Comparison of ENCODE assay signal across 1 cellular context in genomic region chr1:207027221-207027777, GRCh38.
TF ChIP-seq lines count a peak whose summit lies in the region.

No MANE protein-coding gene starts in this region.

TF ChIP-seq in K562, 482 proteins besides CTCF, POLR2A, EP300 and RAD21:
- TF ChIP-seq MBD2 (IDR thresholded peaks at IDR 0.05; ENCODE audit: borderline replicate concordance, low read depth), result no peak
- TF ChIP-seq RBM39 (optimal IDR thresholded peaks at IDR 0.05; ENCODE audit: low read depth, low read length), result no peak
- no peak for TF ChIP-seq BRCA1 (IDR thresholded peaks at IDR 0.05)
- TF ChIP-seq BRCA1 (CRISPR knock-in tag; IDR thresholded peaks at IDR 0.05), result no peak
- no peak for TF ChIP-seq ZFP91 (CRISPR knock-in tag; IDR thresholded peaks at IDR 0.05)
- no peak for TF ChIP-seq TCF15 (CRISPR knock-in tag; IDR thresholded peaks at IDR 0.05)
- TF ChIP-seq ZNF507 (tag; conservative IDR thresholded peaks at IDR 0.05), result no peak
- TF ChIP-seq CHAMP1 (IDR thresholded peaks at IDR 0.05), result no peak
- no peak for TF ChIP-seq KDM4B (IDR thresholded peaks at IDR 0.05; ENCODE audit: borderline replicate concordance in 2 of 2, low read depth in 1 of 2)
- no peak for TF ChIP-seq TGIF2 (CRISPR knock-in tag; IDR thresholded peaks at IDR 0.05)
- no peak for TF ChIP-seq RBM17 (IDR thresholded peaks at IDR 0.05; ENCODE audit: borderline replicate concordance, low read depth, low read length)
- no peak for TF ChIP-seq ZBTB40 (IDR thresholded peaks at IDR 0.05)
- no peak for TF ChIP-seq ZBTB40 (CRISPR knock-in tag; IDR thresholded peaks at IDR 0.05)
- TF ChIP-seq CHD4 (IDR thresholded peaks at IDR 0.05; ENCODE audit: insufficient read depth, insufficient replicate concordance, low read depth, low read length, poor library complexity, severe bottlenecking), result no peak
- TF ChIP-seq ZNF77 (CRISPR knock-in tag; IDR thresholded peaks at IDR 0.05), result no peak
- no peak for TF ChIP-seq ZNF133 (CRISPR knock-in tag; IDR thresholded peaks at IDR 0.05)
- TF ChIP-seq MYNN (IDR thresholded peaks at IDR 0.05), result no peak
- no peak for TF ChIP-seq MYNN (CRISPR knock-in tag; IDR thresholded peaks at IDR 0.05)
- TF ChIP-seq RREB1 (CRISPR knock-in tag; IDR thresholded peaks at IDR 0.05), result no peak
TF ChIP-seq in K562: peak in this region for 0.
